ENCODE assay signal across 10 cellular contexts in the genomic region with DNA sequence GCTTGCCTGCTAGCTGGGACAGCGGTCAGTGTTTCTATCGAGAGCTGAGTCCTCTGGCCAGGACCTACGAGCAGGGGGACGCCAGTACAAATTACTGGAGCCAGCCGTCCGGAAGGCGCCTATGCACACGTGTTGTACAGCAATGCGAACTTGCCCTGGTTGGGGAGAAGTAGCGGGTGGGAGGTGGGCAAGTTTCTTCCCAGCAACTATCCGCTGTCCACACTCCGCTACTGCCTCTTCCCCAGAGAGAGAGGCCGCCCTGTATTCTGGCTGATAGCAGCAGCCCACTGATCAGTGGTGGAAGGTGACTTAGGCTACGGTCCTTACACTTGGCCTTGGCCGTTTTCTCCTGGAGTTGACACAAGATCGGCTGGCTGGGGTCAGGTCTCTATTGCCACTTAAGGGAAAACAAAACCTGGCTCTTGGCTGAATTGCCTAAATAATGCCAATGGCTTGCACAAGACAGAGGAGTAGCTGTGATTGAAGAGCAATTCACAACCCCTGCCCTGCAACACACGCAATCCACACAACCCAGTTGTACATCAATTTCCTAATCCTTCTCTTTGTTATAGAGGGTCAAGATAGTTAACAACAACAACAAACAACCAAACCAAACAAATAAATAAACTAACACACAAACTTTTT. TPM values are rescaled to one million over a fixed set of nuclear protein-coding genes. Genes with fewer than 3 reads are reported as not detected.
A peak's percentile ranks its signal among the peaks of the same experiment; 100 is the strongest.
DNase-seq lines count a peak whose midpoint lies in the region; ATAC-seq and TF ChIP-seq lines count a peak whose summit lies in the region.
"Had no signal": no experiment of that assay in that cellular context is flagged by ENCODE, and none has a peak within 500 bp of the region (broad histone marks: within the 10 kb centered on the region; RNA-seq: fewer than 3 reads in every experiment).

No MANE protein-coding gene starts in this region.

- CTCF ChIA-PET in naive thymus-derived CD4-positive, alpha-beta T cell (lab: Charles Lee), result interaction anchor here (0.8 to 2.8 kb wide), 3 partner anchors 9 to 170 kb away, joined by 3 to 16 read pairs (median 14); no protein-coding TSS in a partner anchor

- POLR2A ChIA-PET in naive thymus-derived CD4-positive, alpha-beta T cell (lab: Charles Lee), result no interaction called here

- H3K4me3 Mint-ChIP-seq in naive thymus-derived CD4-positive, alpha-beta T cell, result peak overlapping the region; percentile 29 to 72 (median 56)

- TF ChIP-seq CTCF in BE2C (IDR thresholded peaks at IDR 0.05; ENCODE audit: low read depth, low read length) (no peak), coronary artery (IDR thresholded peaks at IDR 0.05) (no peak), lower leg skin (IDR thresholded peaks at IDR 0.05) (no peak)

- H3K27me3 ChIP-seq in BE2C, result no peaks in the 10 kb centered on the region
- no peaks in the 10 kb centered on the region for H3K27me3 ChIP-seq in HUES6 (ENCODE audit: control insufficient read depth, insufficient read depth, low read length)
- H3K27me3 ChIP-seq in naive thymus-derived CD4-positive, alpha-beta T cell (ENCODE audit: control insufficient read depth in 2 of 2, insufficient read depth in 2 of 2, low read length in 2 of 2), result no peaks in the 10 kb centered on the region
- H3K27me3 ChIP-seq: colonic mucosa had no signal

- H3K4me1 Mint-ChIP-seq in naive thymus-derived CD4-positive, alpha-beta T cell, result peaks cover 0 to 10% (median 0%) of the 10 kb centered on the region in 7 donors
- H3K4me1 Mint-ChIP-seq: stimulated activated memory B cell treated with anti-CD40 and anti-IgM and Interleukin-4, amounts not matched to agents 10 μg/mL and 1 μg/mL and 100 μg/mL, for 72 hours had no signal

- H3K4me3 ChIP-seq in BE2C (ENCODE audit: low read depth, low read length) (peak overlapping the region; percentile 57), HUES6 (ENCODE audit: low read depth, low read length) (peak overlapping the region; percentile 72), coronary artery (peak overlapping the region; percentile 72), lower leg skin (ENCODE audit: low read depth, poor library complexity, severe bottlenecking) (no peak overlapping the region)
- H3K4me3 ChIP-seq in naive thymus-derived CD4-positive, alpha-beta T cell (ENCODE audit: low read length), result peak overlapping the region; percentile 58

- H3K4me1 ChIP-seq in BE2C, result peaks cover 4% of the 10 kb centered on the region; the same call in 1 of the 2 replicates
- peaks cover 18% of the 10 kb centered on the region for H3K4me1 ChIP-seq in HUES6 (ENCODE audit: control insufficient read depth, insufficient read depth, low read length)
- peaks cover 3 to 4% of the 10 kb centered on the region in 2 donors for H3K4me1 ChIP-seq in naive thymus-derived CD4-positive, alpha-beta T cell (ENCODE audit: control insufficient read depth in 2 of 2, insufficient read depth in 2 of 2, low read length in 2 of 2)
- H3K4me1 ChIP-seq: colonic mucosa had no signal

- no peak for DNase-seq in BE2C
- no peak for DNase-seq in coronary artery (ENCODE audit: low spot score)
- no peak for DNase-seq in naive thymus-derived CD4-positive, alpha-beta T cell
- no peak for DNase-seq in lower leg skin (ENCODE audit: low spot score in 2 of 2)
- DNase-seq in NCI-H748 treated with DMSO at 0.1 percent for 48 hours (lab: John Stamatoyannopoulos, UW), result no peak
- DNase-seq in iPS-NIHi7 (ENCODE audit: extremely low spot score), result no peak

- H3K27ac Mint-ChIP-seq in naive thymus-derived CD4-positive, alpha-beta T cell, result no peak overlapping the region
- H3K27ac Mint-ChIP-seq: stimulated activated memory B cell treated with anti-CD40 and anti-IgM and Interleukin-4, amounts not matched to agents 10 μg/mL and 1 μg/mL and 100 μg/mL, for 72 hours had no signal

- no peak for ATAC-seq in naive thymus-derived CD4-positive, alpha-beta T cell
- ATAC-seq in GM21526 (IDR thresholded peaks at IDR 0.05; ENCODE audit: low FRiP score, unreplicated experiment), result no peak

- H3K9me3 Mint-ChIP-seq in naive thymus-derived CD4-positive, alpha-beta T cell, result no peaks in the 10 kb centered on the region
- H3K9me3 Mint-ChIP-seq: stimulated activated memory B cell treated with anti-CD40 and anti-IgM and Interleukin-4, amounts not matched to agents 10 μg/mL and 1 μg/mL and 100 μg/mL, for 72 hours had no signal

- H3K36me3 ChIP-seq in BE2C (no peaks in the 10 kb centered on the region), HUES6 (ENCODE audit: control insufficient read depth, insufficient read depth, low read length) (no peaks in the 10 kb centered on the region)
- no peaks in the 10 kb centered on the region for H3K36me3 ChIP-seq in naive thymus-derived CD4-positive, alpha-beta T cell (ENCODE audit: control insufficient read depth in 2 of 3, insufficient read depth in 3 of 3, low read length in 3 of 3)
- H3K36me3 ChIP-seq: colonic mucosa had no signal

- H3K27ac ChIP-seq in HUES6 (ENCODE audit: low read depth, low read length) (no peak overlapping the region), coronary artery (peak overlapping the region; percentile 82 to 95)
- no peak overlapping the region for H3K27ac ChIP-seq in naive thymus-derived CD4-positive, alpha-beta T cell (ENCODE audit: low read depth, low read length)
- H3K27ac ChIP-seq: colonic mucosa had no signal

- intact Hi-C loops in naive thymus-derived CD4-positive, alpha-beta T cell (cut with micrococcal nuclease), result no loop called here
- intact Hi-C loops in lower leg skin (cut with DNase I; ENCODE audit: low total_unique reads), result no loop called here

- H3K36me3 Mint-ChIP-seq in naive thymus-derived CD4-positive, alpha-beta T cell, result peaks cover 0 to 4% (median 0%) of the 10 kb centered on the region in 5 donors
- H3K36me3 Mint-ChIP-seq: stimulated activated memory B cell treated with anti-CD40 and anti-IgM and Interleukin-4, amounts not matched to agents 10 μg/mL and 1 μg/mL and 100 μg/mL, for 72 hours had no signal

- peak overlapping the region; percentile 69 for H3K9ac ChIP-seq in HUES6 (ENCODE audit: low read length)

- 79 to 88% methylated on average over 17 of the region's 17 CpGs for WGBS in lower leg skin, 2 donors

- H3K9me3 ChIP-seq in BE2C, result no peaks in the 10 kb centered on the region
- no peaks in the 10 kb centered on the region for H3K9me3 ChIP-seq in HUES6 (ENCODE audit: control insufficient read depth, insufficient read depth, low read depth, low read length)
- no peaks in the 10 kb centered on the region for H3K9me3 ChIP-seq in naive thymus-derived CD4-positive, alpha-beta T cell (ENCODE audit: control insufficient read depth in 2 of 3, low read length in 3 of 3)
- H3K9me3 ChIP-seq: colonic mucosa had no signal

- no peak for TF ChIP-seq POLR2A in lower leg skin (IDR thresholded peaks at IDR 0.05)

- H3K27me3 Mint-ChIP-seq in naive thymus-derived CD4-positive, alpha-beta T cell, result peaks cover 11 to 40% (median 26%) of the 10 kb centered on the region in 5 donors

RNA-seq across cellular contexts. Expression of gene SHC4, which starts 12.8 kb away (rescaled TPM):
- polyA plus RNA-seq in BE2C (2012; ENCODE audit: insufficient read depth, insufficient read length, low read depth), result 0.82 TPM
- 1 to 10 TPM in 1 of 5 experiments, not detected in 4; 1.2 TPM for total RNA-seq in naive thymus-derived CD4-positive, alpha-beta T cell
- polyA plus RNA-seq in naive thymus-derived CD4-positive, alpha-beta T cell, result not detected
- 1 to 10 TPM in 2 of 4 donors, under 1 TPM in 2; 0.63 to 4.7 (median 1.6) TPM for total RNA-seq in lower leg skin

Comparison
In these comparisons a context has a peak if more than half of its experiments do, and no peak if none do; other contexts are left out.
1. H3K27ac ChIP-seq: peak in coronary artery (2 of 2); none in HUES6 (single experiment) and naive thymus-derived CD4-positive, alpha-beta T cell (single experiment).